In the genomic region with DNA sequence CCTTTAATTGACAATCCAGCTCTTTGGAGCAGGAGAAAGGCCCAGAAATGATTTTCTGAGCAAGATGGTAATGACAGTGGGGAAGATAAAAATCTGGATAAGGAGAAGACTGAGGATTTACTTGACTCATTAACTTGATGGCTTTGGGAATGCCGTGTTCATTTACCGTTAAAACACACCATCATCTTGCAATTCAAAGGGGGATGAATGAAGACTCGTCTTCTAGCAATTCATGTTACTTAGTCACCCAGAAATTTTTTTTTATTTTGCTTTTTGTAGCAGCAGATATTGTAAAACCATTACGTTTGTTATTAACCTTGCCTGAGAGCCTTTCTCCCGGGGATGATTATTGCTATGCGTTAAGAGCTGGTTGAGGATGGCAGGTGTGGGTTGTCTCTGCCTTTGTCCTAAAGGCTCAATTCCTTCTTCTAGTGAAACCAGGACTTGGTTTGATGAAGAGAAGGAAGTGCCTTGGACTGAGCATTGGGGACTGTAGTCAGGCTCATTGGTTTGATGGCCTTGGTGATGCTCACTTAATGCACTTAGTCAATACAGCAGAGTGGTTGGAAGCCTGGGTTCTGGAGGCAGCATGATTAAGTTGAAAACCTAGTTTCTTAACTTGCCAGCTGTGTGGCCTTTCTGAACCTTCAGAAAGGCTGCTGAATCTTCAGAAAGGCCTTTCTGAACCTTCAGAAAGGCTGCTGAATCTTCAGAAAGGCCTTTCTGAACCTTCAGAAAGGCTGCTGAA, we compare ENCODE assay signal across 17 cellular contexts. TPM values are rescaled to one million over a fixed set of nuclear protein-coding genes. Genes with fewer than 3 reads are reported as not detected.
DNase-seq lines count a peak whose midpoint lies in the region; ATAC-seq and TF ChIP-seq lines count a peak whose summit lies in the region.
"Had no signal": no experiment of that assay in that cellular context is flagged by ENCODE, and none has a peak within 500 bp of the region (broad histone marks: within the 10 kb centered on the region; RNA-seq: fewer than 3 reads in every experiment).

No MANE protein-coding gene starts in this region.

- no peak for TF ChIP-seq CTCF in smooth muscle cell (IDR thresholded peaks at IDR 0.05; ENCODE audit: borderline replicate concordance, insufficient read depth, poor library complexity, severe bottlenecking)
- no peak for TF ChIP-seq CTCF in SK-N-SH (IDR thresholded peaks at IDR 0.05)

- peaks cover 15% of the 10 kb centered on the region for H3K4me1 ChIP-seq in smooth muscle cell (ENCODE audit: low read depth)
- H3K4me1 ChIP-seq in SK-N-SH (ENCODE audit: control insufficient read depth in 1 of 2, insufficient read depth in 2 of 2, low read depth in 1 of 2, low read length in 1 of 2), result peaks cover 0 to 12% of the 10 kb centered on the region in 2 experiments; a peak in 1 of 4 replicates

- intact Hi-C loops in activated naive CD4-positive, alpha-beta T cell treated with anti-CD3 and anti-CD28 coated beads for 36 hours (cut with micrococcal nuclease), result no loop called here

- no peaks in the 10 kb centered on the region for H3K9me2 ChIP-seq in SK-N-SH

- H4K20me1 ChIP-seq in smooth muscle cell (ENCODE audit: low read depth) (peaks cover 42% of the 10 kb centered on the region), SK-N-SH (ENCODE audit: insufficient read depth) (no peaks in the 10 kb centered on the region)

- TF ChIP-seq EP300 in SK-N-SH (IDR thresholded peaks at IDR 0.05; ENCODE audit: borderline replicate concordance in 1 of 2, low read depth in 1 of 2, low read length in 1 of 2), result no peak

- peaks cover 67% of the 10 kb centered on the region for H3K4me1 Mint-ChIP-seq in activated naive CD4-positive, alpha-beta T cell treated with anti-CD3 and anti-CD28 coated beads for 36 hours (ENCODE audit: low read depth)
- peaks cover 39% of the 10 kb centered on the region for H3K4me1 Mint-ChIP-seq in activated T-helper 17 cell treated with anti-CD3 and anti-CD28 coated beads, Interleukin-2, amount 50 U/mL, for 72 hours

- H3K36me3 Mint-ChIP-seq in activated naive CD4-positive, alpha-beta T cell treated with anti-CD3 and anti-CD28 coated beads for 36 hours (ENCODE audit: low read depth), result peaks cover 29% of the 10 kb centered on the region
- peaks cover 96% of the 10 kb centered on the region for H3K36me3 Mint-ChIP-seq in activated T-helper 17 cell treated with anti-CD3 and anti-CD28 coated beads, Interleukin-2, amount 50 U/mL, for 72 hours (ENCODE audit: low read depth)

- H3K9ac ChIP-seq in smooth muscle cell (ENCODE audit: low read depth) (no peak overlapping the region), SK-N-SH (no peak overlapping the region)

- no peaks in the 10 kb centered on the region for H3K27me3 Mint-ChIP-seq in activated naive CD4-positive, alpha-beta T cell treated with anti-CD3 and anti-CD28 coated beads for 36 hours (ENCODE audit: low read depth)
- H3K27me3 Mint-ChIP-seq in activated T-helper 17 cell treated with anti-CD3 and anti-CD28 coated beads, Interleukin-2, amount 50 U/mL, for 72 hours, result no peaks in the 10 kb centered on the region

- 51% methylated on average over 6 of the region's 6 CpGs for WGBS in smooth muscle cell (ENCODE audit: low lambda C conversion rate)
- WGBS in SK-N-SH (ENCODE audit: low lambda C conversion rate), result 79% methylated on average over 6 of the region's 6 CpGs

- in situ Hi-C loops in GM18951 (cut with MboI; ENCODE audit: low sequenced_read_pairs, unreplicated experiment), result no loop called here

- H3K9me3 Mint-ChIP-seq in activated naive CD4-positive, alpha-beta T cell treated with anti-CD3 and anti-CD28 coated beads for 36 hours, result no peaks in the 10 kb centered on the region
- no peaks in the 10 kb centered on the region for H3K9me3 Mint-ChIP-seq in activated T-helper 17 cell treated with anti-CD3 and anti-CD28 coated beads, Interleukin-2, amount 50 U/mL, for 72 hours

- H3K79me2 ChIP-seq in smooth muscle cell (ENCODE audit: low read depth), result peaks cover 99% of the 10 kb centered on the region
- no peaks in the 10 kb centered on the region for H3K79me2 ChIP-seq in SK-N-SH (ENCODE audit: insufficient read depth)

- TF ChIP-seq RAD21 in SK-N-SH (IDR thresholded peaks at IDR 0.05; ENCODE audit: low read length), result no peak

- no peak overlapping the region for H3K4me3 ChIP-seq in smooth muscle cell
- no peak overlapping the region for H3K4me3 ChIP-seq in SK-N-SH (ENCODE audit: low read depth in 2 of 2, low read length in 1 of 2)
- H3K4me3 ChIP-seq: ovary had no signal

- DNase-seq in activated naive CD4-positive, alpha-beta T cell treated with anti-CD3 and anti-CD28 coated beads for 36 hours, result no peak
- DNase-seq in activated naive CD4-positive, alpha-beta T cell (lab: John Stamatoyannopoulos, UW), result no peak
- DNase-seq in smooth muscle cell (lab: John Stamatoyannopoulos, UW; ENCODE audit: unreplicated experiment) (no peak), DMS153 treated with DMSO at 0.1 percent for 48 hours (lab: John Stamatoyannopoulos, UW; ENCODE audit: unreplicated experiment) (no peak), SK-N-SH (no peak), NOMO-1 (lab: John Stamatoyannopoulos, UW; ENCODE audit: unreplicated experiment in 2 of 2) (no peak)
- DNase-seq: activated CD4-positive, alpha-beta T cell treated with anti-CD3 and anti-CD28 coated beads for 48 hours; anterior cingulate cortex; central memory CD4-positive, alpha-beta T cell; effector CD4-positive, alpha-beta T cell; glutamatergic neuron; NCI-H1105 treated with DMSO at 0.1 percent for 48 hours; NCI-H2171; NCI-H526 treated with DMSO at 0.1 percent for 48 hours; ovary had no signal

- H2AFZ ChIP-seq in smooth muscle cell (ENCODE audit: low read depth) (no peak overlapping the region), SK-N-SH (ENCODE audit: low read depth) (no peak overlapping the region)

- no peaks in the 10 kb centered on the region for H3K36me3 ChIP-seq in smooth muscle cell (ENCODE audit: low read depth)
- no peaks in the 10 kb centered on the region for H3K36me3 ChIP-seq in SK-N-SH (replicated peaks in 1 of 2; ENCODE audit: control insufficient read depth in 1 of 2, insufficient read depth in 2 of 2, low read length in 1 of 2)
- H3K36me3 ChIP-seq: ovary had no signal

- H3K27me3 ChIP-seq in smooth muscle cell (ENCODE audit: low read depth) (no peaks in the 10 kb centered on the region), SK-N-SH (ENCODE audit: insufficient read depth) (no peaks in the 10 kb centered on the region)
- H3K27me3 ChIP-seq: ovary had no signal

- no peak overlapping the region for H3K27ac Mint-ChIP-seq in activated naive CD4-positive, alpha-beta T cell treated with anti-CD3 and anti-CD28 coated beads for 36 hours
- H3K27ac Mint-ChIP-seq in activated T-helper 17 cell treated with anti-CD3 and anti-CD28 coated beads, Interleukin-2, amount 50 U/mL, for 72 hours, result peak overlapping the region; percentile 27

- H3K4me3 Mint-ChIP-seq in activated naive CD4-positive, alpha-beta T cell treated with anti-CD3 and anti-CD28 coated beads for 36 hours, result peak overlapping the region; percentile 20
- H3K4me3 Mint-ChIP-seq in activated T-helper 17 cell treated with anti-CD3 and anti-CD28 coated beads, Interleukin-2, amount 50 U/mL, for 72 hours, result peak overlapping the region; percentile 89

- POLR2A ChIA-PET in SK-N-SH (lab: Yijun Ruan, JAX), result interaction anchor here (0.5 kb wide), 1 partner anchor 260 kb away, joined by 3 read pairs; no protein-coding TSS in a partner anchor

- H3K27ac ChIP-seq in smooth muscle cell (ENCODE audit: low read depth) (no peak overlapping the region), SK-N-SH (ENCODE audit: low read depth in 2 of 2, low read length in 1 of 2) (no peak overlapping the region)
- H3K27ac ChIP-seq: ovary had no signal

- peak; percentile 32 for TF ChIP-seq POLR2A in GM18951 (IDR thresholded peaks at IDR 0.05; ENCODE audit: extremely low read depth, insufficient read depth, insufficient read length)

- peaks cover 3% of the 10 kb centered on the region for H3F3A ChIP-seq in smooth muscle cell (ENCODE audit: low read depth)
- peaks cover 14% of the 10 kb centered on the region for H3F3A ChIP-seq in SK-N-SH (replicated peaks; ENCODE audit: insufficient read depth)

- H3K4me2 ChIP-seq in smooth muscle cell (peak overlapping the region; percentile 56), SK-N-SH (no peak overlapping the region)

- ATAC-seq in activated T-helper 17 cell treated with anti-CD3 and anti-CD28 coated beads, Interleukin-2, amount 50 U/mL, for 72 hours (replicated peaks), result peak; percentile 48

- H3K9me3 ChIP-seq in smooth muscle cell (replicated peaks; ENCODE audit: low read depth) (no peaks in the 10 kb centered on the region), SK-N-SH (no peaks in the 10 kb centered on the region)
- H3K9me3 ChIP-seq: ovary had no signal

- CTCF ChIA-PET in activated naive CD4-positive, alpha-beta T cell treated with anti-CD3 and anti-CD28 coated beads for 36 hours (lab: Charles Lee), result interaction anchor here (3.6 kb wide), 1 partner anchor 35 kb away, joined by 26 read pairs; no protein-coding TSS in a partner anchor
- CTCF ChIA-PET in SK-N-SH (lab: Yijun Ruan, JAX), result interaction anchor here (1.0 to 1.5 kb wide), 3 partner anchors 34 to 36 kb away, joined by 3 to 4 read pairs (median 3); no protein-coding TSS in a partner anchor

TF ChIP-seq in SK-N-SH, 30 proteins besides CTCF, POLR2A, EP300 and RAD21 (continues in another document):
- no peak for TF ChIP-seq FOSL2 (IDR thresholded peaks at IDR 0.05; ENCODE audit: borderline replicate concordance, low read depth)
- no peak for TF ChIP-seq POLR2AphosphoS5 (IDR thresholded peaks at IDR 0.05; ENCODE audit: low read depth, low read length)
- TF ChIP-seq FOXJ3 (CRISPR knock-in tag; IDR thresholded peaks at IDR 0.05), result no peak
- no peak for TF ChIP-seq CHD2 (IDR thresholded peaks at IDR 0.05; ENCODE audit: low read length, partially characterized antibody)

RNA-seq across cellular contexts. Expression of a gene that starts 52.3 kb away (rescaled TPM):
- 100 to 1,000 TPM; 254 to 270 TPM for total RNA-seq in activated naive CD4-positive, alpha-beta T cell treated with anti-CD3 and anti-CD28 coated beads for 36 hours
- 100 to 1,000 TPM; 172 to 221 TPM for total RNA-seq in activated T-helper 17 cell treated with anti-CD3 and anti-CD28 coated beads, Interleukin-2, amount 50 U/mL, for 72 hours
- total RNA-seq in smooth muscle cell, result 61.5 and 98.7 TPM in 2 replicates
- polyA plus RNA-seq in smooth muscle cell, result 81.9 and 92.3 TPM in 2 replicates
- polyA plus RNA-seq in SK-N-SH (2012; rRNA removed), result 221 and 279 TPM in 2 replicates
- 275 and 326 TPM in 2 replicates for polyA plus RNA-seq in SK-N-SH (2012; cell fraction: cytosol; rRNA removed)
- 88.1 and 137 TPM in 2 replicates for polyA plus RNA-seq in SK-N-SH (2012; cell fraction: nucleus; rRNA removed)

RNA-seq across cellular contexts. Expression of a gene that starts 55.0 kb away (rescaled TPM):
- 10 to 100 TPM; 33.2 to 34.3 TPM for total RNA-seq in activated naive CD4-positive, alpha-beta T cell treated with anti-CD3 and anti-CD28 coated beads for 36 hours
- 10 to 100 TPM; 33.2 to 53.7 TPM for total RNA-seq in activated T-helper 17 cell treated with anti-CD3 and anti-CD28 coated beads, Interleukin-2, amount 50 U/mL, for 72 hours
- total RNA-seq in smooth muscle cell, result 48.1 and 67.0 TPM in 2 replicates
- polyA plus RNA-seq in smooth muscle cell (46.3 and 50.3 TPM in 2 replicates), SK-N-SH (2012; rRNA removed) (22.3 and 28.3 TPM in 2 replicates)
- polyA plus RNA-seq in SK-N-SH (2012; cell fraction: cytosol; rRNA removed), result 38.0 and 59.3 TPM in 2 replicates
- 9.5 and 24.0 TPM in 2 replicates for polyA plus RNA-seq in SK-N-SH (2012; cell fraction: nucleus; rRNA removed)
